Comparison of ENCODE assay signal across 8 cellular contexts in genomic region chr13:67229438-67230242, GRCh38. TPM values are rescaled to one million over a fixed set of nuclear protein-coding genes. Genes with fewer than 3 reads are reported as not detected.
A peak's percentile ranks its signal among the peaks of the same experiment; 100 is the strongest.
DNase-seq lines count a peak whose midpoint lies in the region; ATAC-seq and TF ChIP-seq lines count a peak whose summit lies in the region.

No MANE protein-coding gene starts in this region.

- TF ChIP-seq CTCF in gastroesophageal sphincter (IDR thresholded peaks at IDR 0.05) (no peak), gastrocnemius medialis (IDR thresholded peaks at IDR 0.05 in 4 of 5, conservative IDR thresholded peaks at IDR 0.05 in 1 of 5) (no peak), GM13976 (IDR thresholded peaks at IDR 0.05; ENCODE audit: borderline replicate concordance, control extremely low read depth, extremely low read depth, insufficient read depth, missing control alignments) (no peak)

- H3K36me3 ChIP-seq in SJCRH30, result no peaks in the 10 kb centered on the region
- H3K36me3 ChIP-seq in gastroesophageal sphincter, result no peaks in the 10 kb centered on the region
- H3K36me3 ChIP-seq in gastrocnemius medialis, result no peaks in the 10 kb centered on the region

- peak overlapping the region; percentile 73 for H3K4me3 ChIP-seq in SJCRH30
- peak overlapping the region; percentile 83 to 88 for H3K4me3 ChIP-seq in gastroesophageal sphincter
- peak overlapping the region; percentile 76 to 88 (median 83) for H3K4me3 ChIP-seq in gastrocnemius medialis

- 0 out of 2 replicates have a peak, but pooled peaks cover 2% of the 10 kb centered on the region for H3K4me1 ChIP-seq in SJCRH30
- peaks cover 0 to 74% (median 0%) of the 10 kb centered on the region in 3 donors for H3K4me1 ChIP-seq in gastroesophageal sphincter
- peaks cover 3 to 9% of the 10 kb centered on the region in 2 donors for H3K4me1 ChIP-seq in gastrocnemius medialis

- peak; percentile 6 for DNase-seq in EL
- peak; percentile 21 to 52 for DNase-seq in SJCRH30
- no peak for DNase-seq in gastrocnemius medialis
- DNase-seq in GM13976 (ENCODE audit: low spot score), result no peak
- DNase-seq in NCI-H2196 treated with DMSO at 0.1 percent for 48 hours (lab: John Stamatoyannopoulos, UW; ENCODE audit: unreplicated experiment), result no peak

- H3K27ac ChIP-seq in SJCRH30, result peak overlapping the region; percentile 82
- peak overlapping the region; percentile 34 to 96 (median 94) for H3K27ac ChIP-seq in gastroesophageal sphincter
- H3K27ac ChIP-seq in gastrocnemius medialis, result peak overlapping the region; percentile 57 to 87 (median 84)

- in situ Hi-C loops in gastrocnemius medialis (cut with MboI; ENCODE audit: low sequenced_read_pairs in 4 of 4), result no loop called here
- in situ Hi-C loops in GM13976 (cut with MboI; ENCODE audit: low sequenced_read_pairs, unreplicated experiment), result no loop called here

- no peaks in the 10 kb centered on the region for H3K27me3 ChIP-seq in SJCRH30
- no peaks in the 10 kb centered on the region for H3K27me3 ChIP-seq in gastroesophageal sphincter
- H3K27me3 ChIP-seq in gastrocnemius medialis, result no peaks in the 10 kb centered on the region

- ATAC-seq in GM21825 (IDR thresholded peaks at IDR 0.05; ENCODE audit: unreplicated experiment) (peak; percentile 5), gastroesophageal sphincter (peak; percentile 1), gastrocnemius medialis (no peak), HG02852 (IDR thresholded peaks at IDR 0.05; ENCODE audit: unreplicated experiment) (no peak)

- WGBS in gastroesophageal sphincter (ENCODE audit: low coverage in 1 of 2), 2 donors, result 0 to 2% methylated on average over 17 to 19 of the region's 19 CpGs

- no peak for TF ChIP-seq EP300 in gastroesophageal sphincter (IDR thresholded peaks at IDR 0.05)

- TF ChIP-seq POLR2A in gastroesophageal sphincter (IDR thresholded peaks at IDR 0.05) (no peak), gastrocnemius medialis (IDR thresholded peaks at IDR 0.05) (no peak)

- H3K9me3 ChIP-seq in SJCRH30 (replicated peaks), result no peaks in the 10 kb centered on the region
- no peaks in the 10 kb centered on the region for H3K9me3 ChIP-seq in gastroesophageal sphincter
- H3K9me3 ChIP-seq in gastrocnemius medialis, result no peaks in the 10 kb centered on the region

- intact Hi-C loops in gastrocnemius medialis (cut with DNase I; ENCODE audit: low total_unique reads), result loop anchor here (10.0 kb wide), 1 partner anchor 605 kb away; no protein-coding TSS in a partner anchor

RNA-seq across cellular contexts. Expression of gene PCDH9, which starts 0.5 kb away (rescaled TPM):
- 4.2 and 5.6 TPM in 2 replicates for total RNA-seq in SJCRH30 (2014; rRNA removed; shearing (Covaris generic))
- total RNA-seq in gastroesophageal sphincter, result 100 to 1,000 TPM in 1 of 4 donors, 10 to 100 TPM in 3; 52.9 to 141 (median 56.5) TPM
- 1 to 10 TPM; 1.4 to 2.1 (median 1.9) TPM for total RNA-seq in gastrocnemius medialis

Comparison
In these comparisons a context has a peak if more than half of its experiments do, and no peak if none do; other contexts are left out.
1. DNase-seq: peak in EL (single experiment) and SJCRH30 (2 of 2); none in gastrocnemius medialis (0 of 2), GM13976 (single experiment) and NCI-H2196 treated with DMSO at 0.1 percent for 48 hours (single experiment).
2. ATAC-seq: peak in GM21825 (single experiment) and gastroesophageal sphincter (single experiment); none in gastrocnemius medialis (0 of 2) and HG02852 (single experiment).
3. Peak in every context shown above with its lines, with median percentiles within 50 percentile points of each other: H3K27ac ChIP-seq and H3K4me3 ChIP-seq.